9 cellular contexts compared by ENCODE assay signal in genomic region chr4:40200881-40201797, GRCh38. TPM values are rescaled to one million over a fixed set of nuclear protein-coding genes. Genes with fewer than 3 reads are reported as not detected.
DNase-seq lines count a peak whose midpoint lies in the region; ATAC-seq, FAIRE-seq and TF ChIP-seq lines count a peak whose summit lies in the region.
"Had no signal": no experiment of that assay in that cellular context is flagged by ENCODE, and none has a peak within 500 bp of the region (broad histone marks: within the 10 kb centered on the region; RNA-seq: fewer than 3 reads in every experiment).

No MANE protein-coding gene starts in this region.

- H3K4me1 Mint-ChIP-seq in stimulated activated naive CD8-positive, alpha-beta T cell treated with anti-CD3 and anti-CD28 coated beads, Interleukin-15, amount 100 ng/mL, for 72 hours = peaks cover 22% of the 10 kb centered on the region

- TF ChIP-seq EP300 in K562 (IDR thresholded peaks at IDR 0.05; ENCODE audit: low read length) = peak; percentile 86

- H3K9me1 ChIP-seq in K562 (ENCODE audit: control insufficient read depth, insufficient read depth, low read length) = no peaks in the 10 kb centered on the region

- peaks cover 92% of the 10 kb centered on the region for H3K79me2 ChIP-seq in K562 (ENCODE audit: control insufficient read depth, insufficient read depth, low read length)

- H3K36me3 ChIP-seq in K562 (ENCODE audit: control insufficient read depth, insufficient read depth, low read length) (no peaks in the 10 kb centered on the region), left ventricle myocardium inferior (no peaks in the 10 kb centered on the region)

- no peaks in the 10 kb centered on the region for H3K9me3 Mint-ChIP-seq in stimulated activated naive CD8-positive, alpha-beta T cell treated with anti-CD3 and anti-CD28 coated beads, Interleukin-15, amount 100 ng/mL, for 72 hours

- FAIRE-seq in K562 (lab: Jason Lieb, UNC) = peak; percentile 74

- intact Hi-C loops in K562 (cut with micrococcal nuclease) (loop anchor here (2.0 kb wide), 2 partner anchors 50 to 144 kb away; partner anchors contain the start of gene N4BP2), left ventricle myocardium inferior (cut with micrococcal nuclease) (no loop called here)

- H3K27ac ChIP-seq in K562 (ENCODE audit: extremely low read depth, low read depth, low read length) (peak overlapping the region; percentile 85), left ventricle myocardium inferior (replicated peaks) (no peak overlapping the region)

- peak overlapping the region; percentile 50 for H3K4me3 ChIP-seq in K562
- no peak overlapping the region for H3K4me3 ChIP-seq in left ventricle myocardium inferior

- TF ChIP-seq POLR2A in K562 (conservative IDR thresholded peaks at IDR 0.05) = no peak

- no TSS peak for BruUV-seq in K562 (replicated peaks; lab: Mats Ljungman, UMichigan)

- peak overlapping the region; percentile 94 to 98 for H3K27ac Mint-ChIP-seq in stimulated activated naive CD8-positive, alpha-beta T cell treated with anti-CD3 and anti-CD28 coated beads, Interleukin-15, amount 100 ng/mL, for 72 hours

- peak overlapping the region; percentile 49 for H2AFZ ChIP-seq in K562 (ENCODE audit: low read depth, low read length)

- WGBS in K562 (ENCODE audit: insufficient coverage, low coverage, missing lambda C conversion rate) = 6% methylated on average over 13 of the region's 13 CpGs

- peak overlapping the region; percentile 90 for H3K4me2 ChIP-seq in K562 (ENCODE audit: insufficient read depth, low read length)

- H3K4me3 Mint-ChIP-seq in stimulated activated naive CD8-positive, alpha-beta T cell treated with anti-CD3 and anti-CD28 coated beads, Interleukin-15, amount 100 ng/mL, for 72 hours = peak overlapping the region; percentile 91 to 97
- H3K4me3 Mint-ChIP-seq: brain had no signal

- no peak for TF ChIP-seq CTCF in K562 (IDR thresholded peaks at IDR 0.05 in 2 of 3, conservative IDR thresholded peaks at IDR 0.05 in 1 of 3; ENCODE audit: insufficient read depth in 2 of 3, low read depth in 1 of 3, low read length in 3 of 3)
- TF ChIP-seq CTCF in left ventricle myocardium inferior (IDR thresholded peaks at IDR 0.05; ENCODE audit: borderline replicate concordance) = no peak

- POLR2A ChIA-PET in K562 (lab: Yijun Ruan, JAX) = interaction anchor here (0.6 to 2.0 kb wide), 5 partner anchors 9 to 143 kb away, joined by 3 to 8 read pairs (median 4); no protein-coding TSS in a partner anchor

- CTCF ChIA-PET in K562 (lab: Yijun Ruan, JAX; ENCODE audit: low intra/inter-chr PET ratio) = no interaction called here

- in situ Hi-C loops in K562 (cut with MboI) = no loop called here

- H3K4me1 ChIP-seq in K562 (replicated peaks in 1 of 2; ENCODE audit: control insufficient read depth in 2 of 2, insufficient read depth in 2 of 2, low read length in 2 of 2) (peaks cover 30 to 47% of the 10 kb centered on the region in 2 experiments; a peak in 4 of 5 replicates), left ventricle myocardium inferior (no peaks in the 10 kb centered on the region)

- H4K20me1 ChIP-seq in K562 (replicated peaks; ENCODE audit: control insufficient read depth, insufficient read depth, low read length) = no peaks in the 10 kb centered on the region

- H3K9me3 ChIP-seq in K562 (replicated peaks; ENCODE audit: control insufficient read depth, insufficient read depth, low read depth, low read length) (no peaks in the 10 kb centered on the region), left ventricle myocardium inferior (replicated peaks) (no peaks in the 10 kb centered on the region)

- no peaks in the 10 kb centered on the region for H3K27me3 Mint-ChIP-seq in stimulated activated naive CD8-positive, alpha-beta T cell treated with anti-CD3 and anti-CD28 coated beads, Interleukin-15, amount 100 ng/mL, for 72 hours
- H3K27me3 Mint-ChIP-seq: brain had no signal

- no peak for DNase-seq in activated CD4-positive, CD25-positive, alpha-beta regulatory T cell treated with anti-CD3 and anti-CD28 coated beads, Interleukin-2, amount 50 U/mL, for 72 hours
- peak; percentile 4 for DNase-seq in NCI-H748 treated with DMSO at 0.1 percent for 48 hours (lab: John Stamatoyannopoulos, UW)
- peak in 2 of 4 experiments; percentile 48 to 86 for DNase-seq in K562 (ENCODE audit: extremely low read depth in 1 of 4, low spot score in 3 of 4)
- no peak for DNase-seq in stimulated activated naive CD8-positive, alpha-beta T cell treated with anti-CD3 and anti-CD28 coated beads, Interleukin-15, amount 100 ng/mL, for 72 hours
- no peak for DNase-seq in DMS79 (lab: John Stamatoyannopoulos, UW)
- no peak for DNase-seq in left ventricle myocardium inferior

- no peaks in the 10 kb centered on the region for H3K27me3 ChIP-seq in K562 (ENCODE audit: control insufficient read depth in 2 of 2, insufficient read depth in 2 of 2, low read length in 2 of 2)
- H3K27me3 ChIP-seq in left ventricle myocardium inferior (ENCODE audit: low read depth) = peaks cover 56% of the 10 kb centered on the region

- no peak for TF ChIP-seq RAD21 in K562 (CRISPR knock-in tag; conservative IDR thresholded peaks at IDR 0.05 in 1 of 2, IDR thresholded peaks at IDR 0.05 in 1 of 2)

- ATAC-seq in activated CD4-positive, CD25-positive, alpha-beta regulatory T cell treated with anti-CD3 and anti-CD28 coated beads, Interleukin-2, amount 50 U/mL, for 24 hours = peak; percentile 47 to 48
- ATAC-seq in K562 = peak; percentile 18
- ATAC-seq in stimulated activated naive CD8-positive, alpha-beta T cell treated with anti-CD3 and anti-CD28 coated beads, Interleukin-15, amount 100 ng/mL, for 72 hours = peak; percentile 48
- no peak for ATAC-seq in HG02623 (IDR thresholded peaks at IDR 0.05; ENCODE audit: unreplicated experiment)

- peak overlapping the region in 1 of 2 experiments; percentile 83; a peak in 2 of 4 replicates for H3K9ac ChIP-seq in K562 (ENCODE audit: insufficient read depth in 1 of 2, low read depth in 2 of 2, low read length in 2 of 2)

TF ChIP-seq in K562, 482 proteins besides CTCF, POLR2A, EP300 and RAD21 (continues in another document):
- TF ChIP-seq POLR2AphosphoS2 (IDR thresholded peaks at IDR 0.05; ENCODE audit: low read length) (no peak), PML (IDR thresholded peaks at IDR 0.05; ENCODE audit: low read length) (no peak; the same call in 1 of the 2 replicates), POLR2G (IDR thresholded peaks at IDR 0.05; ENCODE audit: low read depth, low read length) (no peak), MBD1 (CRISPR knock-in tag; IDR thresholded peaks at IDR 0.05) (no peak), MITF (IDR thresholded peaks at IDR 0.05) (no peak), HDGF (IDR thresholded peaks at IDR 0.05) (no peak), ZNF146 (CRISPR knock-in tag; IDR thresholded peaks at IDR 0.05; ENCODE audit: unreplicated experiment) (no peak), MCM5 (IDR thresholded peaks at IDR 0.05; ENCODE audit: low read depth) (no peak), MYNN (IDR thresholded peaks at IDR 0.05) (no peak), MYNN (CRISPR knock-in tag; IDR thresholded peaks at IDR 0.05) (no peak), ZNF668 (CRISPR knock-in tag; IDR thresholded peaks at IDR 0.05) (no peak), ZNF24 (IDR thresholded peaks at IDR 0.05) (peak; percentile 27; the same call in 1 of the 2 replicates), SMAD3 (CRISPR knock-in tag; conservative IDR thresholded peaks at IDR 0.05) (no peak), ZNF174 (CRISPR knock-in tag; IDR thresholded peaks at IDR 0.05) (no peak)

RNA-seq across cellular contexts. Expression of gene RHOH, which starts 4.3 kb away (rescaled TPM):
- total RNA-seq in K562 (2011; cell fraction: chromatin; rRNA removed; ENCODE audit: low replicate concordance) = 11.2 and 13.2 TPM in 2 replicates
- total RNA-seq in K562 (2011; cell fraction: nucleolus; rRNA removed) = 5.3 and 7.5 TPM in 2 replicates
- total RNA-seq in K562 (2011; cell fraction: nucleoplasm; rRNA removed) = 13.0 and 13.2 TPM in 2 replicates
- 15.8 and 20.3 TPM in 2 replicates for total RNA-seq in K562 (2014; rRNA removed)
- total RNA-seq in K562 (2014; rRNA removed; fragmentation: Illumina TruSeq; extraction: Trizol) = 18.1 and 19.0 TPM in 2 replicates
- 17.3 and 17.4 TPM in 2 replicates for total RNA-seq in K562 (2015; rRNA removed; fragmentation: Illumina TruSeq; extraction: Trizol)
- total RNA-seq in K562 (2021) = 24.0 and 26.3 TPM in 2 replicates
- polyA plus RNA-seq in K562 (2011; rRNA removed) = 1.4 and 14.3 TPM in 2 replicates
- 1.2 and 10.9 TPM in 2 replicates for polyA plus RNA-seq in K562 (2011; cell fraction: cytosol; rRNA removed)
- 1.3 and 6.8 TPM in 2 replicates for polyA plus RNA-seq in K562 (2011; cell fraction: nucleus; rRNA removed)
- 25.9 and 68.3 TPM in 2 replicates for polyA plus RNA-seq in K562 (2012)
- 25.5 and 26.7 TPM in 2 replicates for polyA plus RNA-seq in K562 (2014; fragmentation: Illumina TruSeq; extraction: Trizol)
- 10 to 100 TPM; 27.2 to 37.7 TPM for polyA plus RNA-seq in K562 (2014; fragmentation: Nextera tagmentation; extraction: Ambion mirVana)
- 23.2 and 32.5 TPM in 2 replicates for polyA plus RNA-seq in K562 (2014; rRNA removed)
- polyA minus RNA-seq in K562 (2011; rRNA and poly(A)+ RNA removed) = 1.8 and 13.2 TPM in 2 replicates
- polyA minus RNA-seq in K562 (2011; cell fraction: cytosol; rRNA and poly(A)+ RNA removed) = 0.91 and 4.9 TPM in 2 replicates
- polyA minus RNA-seq in K562 (2011; cell fraction: nucleus; rRNA and poly(A)+ RNA removed) = 0.89 and 6.3 TPM in 2 replicates
- total RNA-seq in left ventricle myocardium inferior = 0.41 TPM
